Comparison of ENCODE assay signal across 8 cellular contexts in the genomic region with DNA sequence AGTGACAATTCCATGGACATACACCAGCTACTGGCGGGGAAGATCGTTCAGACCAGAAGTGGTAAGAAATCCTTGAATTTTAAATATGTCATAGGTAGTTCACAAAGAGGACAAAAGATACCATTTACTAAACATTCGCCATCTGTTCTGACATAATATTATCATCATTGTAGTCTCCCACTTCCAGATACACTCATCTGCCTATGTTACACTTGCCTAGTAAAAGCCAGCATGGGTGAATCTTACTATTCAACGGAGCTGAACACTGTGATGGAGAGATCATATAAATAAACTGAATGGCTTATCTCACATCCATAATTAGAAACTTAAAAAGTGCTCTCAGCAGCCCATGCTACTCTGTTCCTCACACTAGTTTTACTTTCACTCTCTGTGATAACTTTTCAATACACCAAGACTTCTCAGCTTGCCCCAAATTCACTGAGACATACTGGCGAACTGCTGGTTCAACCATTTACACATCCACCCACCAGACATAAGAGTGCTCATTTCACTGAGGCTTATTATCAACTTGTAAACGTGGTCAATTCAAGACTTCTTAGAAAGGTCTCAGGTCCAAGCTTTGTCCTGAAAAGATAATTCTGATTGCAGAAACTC. TPM values are rescaled to one million over a fixed set of nuclear protein-coding genes. Genes with fewer than 3 reads are reported as not detected.
DNase-seq lines count a peak whose midpoint lies in the region; ATAC-seq and TF ChIP-seq lines count a peak whose summit lies in the region.

No MANE protein-coding gene starts in this region.

- peaks cover 36% of the 10 kb centered on the region for H3K4me1 ChIP-seq in OCI-LY7 (ENCODE audit: insufficient read depth, low read length, poor library complexity, severe bottlenecking)
- H3K4me1 ChIP-seq in neuron (ENCODE audit: insufficient read depth, low read length), result peaks cover 20% of the 10 kb centered on the region

- no peaks in the 10 kb centered on the region for H3K27me3 ChIP-seq in neuron (ENCODE audit: insufficient read depth, low read length)

- peak overlapping the region; percentile 94 for H3K27ac Mint-ChIP-seq in activated naive CD4-positive, alpha-beta T cell treated with anti-CD3 and anti-CD28 coated beads, Interleukin-2, amount 50 U/mL, for 24 hours

- no peaks in the 10 kb centered on the region for H3K9me2 ChIP-seq in OCI-LY7 (ENCODE audit: insufficient read depth, low read length)

- H3K4me3 ChIP-seq in OCI-LY7 (ENCODE audit: low read depth, low read length, poor library complexity, severe bottlenecking), result peak overlapping the region; percentile 97
- H3K4me3 ChIP-seq in epithelial cell of esophagus (ENCODE audit: low read length), result peak overlapping the region; percentile 97
- peak overlapping the region; percentile 71 for H3K4me3 ChIP-seq in neuron (ENCODE audit: low read length)

- H3K4me1 Mint-ChIP-seq in activated naive CD4-positive, alpha-beta T cell treated with anti-CD3 and anti-CD28 coated beads, Interleukin-2, amount 50 U/mL, for 24 hours, result peaks cover 45% of the 10 kb centered on the region

- H4K20me1 ChIP-seq in OCI-LY7 (ENCODE audit: insufficient read depth, low read length), result peaks cover 38% of the 10 kb centered on the region

- TF ChIP-seq CTCF in OCI-LY7 (conservative IDR thresholded peaks at IDR 0.05; ENCODE audit: low read length) (no peak; the same call in 1 of the 2 replicates), epithelial cell of esophagus (IDR thresholded peaks at IDR 0.05; ENCODE audit: insufficient read depth, low read depth, low read length, missing control alignments) (no peak)

- H3K36me3 Mint-ChIP-seq in activated naive CD4-positive, alpha-beta T cell treated with anti-CD3 and anti-CD28 coated beads, Interleukin-2, amount 50 U/mL, for 24 hours, result peaks cover 7% of the 10 kb centered on the region

- peak overlapping the region; percentile 87; the same call in 1 of the 2 replicates for H2AFZ ChIP-seq in OCI-LY7 (ENCODE audit: low read length)
- peak overlapping the region; percentile 83 for H2AFZ ChIP-seq in neuron (ENCODE audit: low read depth, low read length)

- TSS peak; percentile 91 for BruUV-seq in OCI-LY7 (replicated peaks; lab: Mats Ljungman, UMichigan)

- intact Hi-C loops in OCI-LY7 (cut with micrococcal nuclease; ENCODE audit: unreplicated experiment) (loop anchor here (2.0 to 5.0 kb wide), 4 partner anchors 233 to 1047 kb away; a partner anchor contains a TSS), posterior cingulate gyrus (cut with DNase I) (loop anchor here (1.0 to 10.0 kb wide), 3 partner anchors 257 to 1047 kb away; a partner anchor contains a TSS)

- no peaks in the 10 kb centered on the region for H3K9me3 Mint-ChIP-seq in activated naive CD4-positive, alpha-beta T cell treated with anti-CD3 and anti-CD28 coated beads, Interleukin-2, amount 50 U/mL, for 24 hours

- peak overlapping the region; percentile 98 for H3K4me3 Mint-ChIP-seq in activated naive CD4-positive, alpha-beta T cell treated with anti-CD3 and anti-CD28 coated beads, Interleukin-2, amount 50 U/mL, for 24 hours

- no peak overlapping the region for H3K27ac ChIP-seq in OCI-LY7 (ENCODE audit: low read depth, low read length, poor library complexity, severe bottlenecking)

- POLR2A ChIA-PET in OCI-LY7 (lab: Charles Lee), result interaction anchor here (0.8 to 1.4 kb wide), 6 partner anchors 9 to 259 kb away, joined by 3 to 5 read pairs (median 3); no protein-coding TSS in a partner anchor

- no peaks in the 10 kb centered on the region for H3K27me3 Mint-ChIP-seq in activated naive CD4-positive, alpha-beta T cell treated with anti-CD3 and anti-CD28 coated beads, Interleukin-2, amount 50 U/mL, for 24 hours

- peaks cover 45% of the 10 kb centered on the region for H3K79me2 ChIP-seq in OCI-LY7 (ENCODE audit: insufficient read depth, low read depth, low read length)

- CTCF ChIA-PET in OCI-LY7 (lab: Charles Lee; ENCODE audit: unreplicated experiment), result interaction anchor here (0.7 to 1.2 kb wide), 2 partner anchors 9 to 160 kb away, joined by 3 read pairs; no protein-coding TSS in a partner anchor

- H3K36me3 ChIP-seq in OCI-LY7 (ENCODE audit: insufficient read depth, low read length), result peaks cover 31% of the 10 kb centered on the region
- peaks cover under 1% of the 10 kb centered on the region for H3K36me3 ChIP-seq in neuron (ENCODE audit: insufficient read depth, low read length)

- H3K4me2 ChIP-seq in OCI-LY7 (ENCODE audit: low read length), result peak overlapping the region; percentile 84

- no peak for DNase-seq in activated naive CD4-positive, alpha-beta T cell treated with Interleukin-2 at 50 U/mL for 16 hours
- no peak for DNase-seq in OCI-LY7 (ENCODE audit: low spot score)
- DNase-seq in epithelial cell of esophagus (ENCODE audit: low read depth), result no peak
- no peak for DNase-seq in posterior cingulate gyrus
- DNase-seq in GM19240 (ENCODE audit: insufficient read length, low spot score), result no peak

- H3K9me3 ChIP-seq in OCI-LY7 (ENCODE audit: low read length) (no peaks in the 10 kb centered on the region), neuron (ENCODE audit: low read length) (no peaks in the 10 kb centered on the region)

- ATAC-seq in HG02943 (IDR thresholded peaks at IDR 0.05; ENCODE audit: low read depth, unreplicated experiment), result peak; percentile 54

RNA-seq across cellular contexts. Expression of a gene that starts 0.5 kb away (rescaled TPM):
- total RNA-seq in OCI-LY7 (2014; rRNA removed; shearing (Covaris generic)), result 73.5 and 75.3 TPM in 2 replicates
- 191 and 203 TPM in 2 replicates for total RNA-seq in OCI-LY7 (2022)
